Comparison of ENCODE assay signal across 16 cellular contexts in the genomic region with DNA sequence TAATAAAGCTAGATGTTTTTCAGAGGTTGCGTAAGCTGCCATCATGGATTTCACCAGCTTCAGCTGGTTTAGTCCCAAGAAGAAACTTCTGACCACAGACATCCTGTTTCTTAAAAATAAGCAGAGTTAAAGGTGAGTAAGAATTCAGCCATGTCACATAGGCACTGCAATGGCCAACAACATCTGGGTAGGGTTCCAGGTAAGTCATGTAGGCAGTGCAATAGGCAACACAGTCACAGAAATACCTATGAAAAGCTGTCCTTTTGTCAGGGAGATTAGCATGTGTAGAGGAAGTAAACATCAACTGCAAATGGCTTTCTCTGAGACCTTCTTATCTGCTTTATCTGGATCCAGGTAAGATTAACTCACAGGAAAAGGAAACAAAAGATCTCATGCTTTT. TPM values are rescaled to one million over a fixed set of nuclear protein-coding genes. Genes with fewer than 3 reads are reported as not detected.
"Had no signal": no experiment of that assay in that cellular context is flagged by ENCODE, and none has a peak within 500 bp of the region (broad histone marks: within the 10 kb centered on the region; RNA-seq: fewer than 3 reads in every experiment).

No MANE protein-coding gene starts in this region.

RNA-seq across cellular contexts. Expression of a gene that starts 47.9 kb away (rescaled TPM):
- total RNA-seq: endothelial cell of umbilical vein, epithelial cell of proximal tubule, esophagus squamous epithelium, heart right ventricle, kidney epithelial cell, left cardiac atrium, lung microvascular endothelial cell, mesothelial cell of epicardium, mucosa of descending colon, psoas muscle, renal cortical epithelial cell, right cardiac atrium, sigmoid colon, skeletal muscle tissue, thoracic aorta, transverse colon had no signal
